ENCODE assay signal across 8 cellular contexts in the genomic region with DNA sequence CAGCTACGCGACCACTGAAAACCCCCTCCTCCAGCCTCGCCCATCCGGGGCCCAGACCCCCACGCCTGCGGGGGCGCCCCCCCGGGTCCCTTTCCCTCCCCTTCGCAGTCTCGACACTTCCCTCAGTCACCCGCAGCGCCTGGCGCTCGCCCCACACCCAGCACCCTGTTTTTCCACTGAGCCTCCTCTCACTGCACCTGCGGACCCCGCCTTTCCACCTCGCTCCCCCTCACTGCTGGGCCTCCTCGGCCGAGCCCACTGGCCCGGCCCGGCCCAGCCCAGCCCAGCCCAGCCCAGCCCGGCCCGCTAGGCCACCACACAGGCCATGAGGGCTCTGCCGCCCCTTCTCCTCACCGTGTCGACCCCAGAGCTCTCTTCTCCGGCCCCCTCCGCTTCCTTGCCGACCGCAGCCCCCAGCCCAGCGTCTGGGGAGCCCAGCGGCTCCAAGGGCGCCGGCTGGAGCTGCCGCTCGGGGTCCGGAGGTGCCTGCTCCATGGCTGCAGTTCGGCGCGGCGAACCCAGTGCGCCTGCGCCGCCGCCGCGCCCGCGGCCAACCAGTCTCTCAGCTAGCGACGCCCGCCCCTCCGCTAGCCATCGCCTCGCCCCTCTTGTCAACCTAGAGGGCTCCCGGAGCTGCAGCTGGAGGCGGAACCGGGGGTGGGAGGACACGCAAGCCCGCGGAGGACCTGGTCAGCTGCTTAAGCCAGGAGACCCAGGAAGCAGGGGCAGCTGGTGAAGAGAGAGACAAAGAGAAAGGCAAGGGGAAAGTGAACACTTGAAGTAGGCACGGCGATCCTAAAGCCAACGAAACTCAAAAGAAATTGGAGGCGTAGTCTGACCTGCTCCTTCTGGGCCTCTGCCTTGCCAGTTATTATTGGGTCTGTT. TPM values are rescaled to one million over a fixed set of nuclear protein-coding genes. Genes with fewer than 3 reads are reported as not detected.
A peak's percentile ranks its signal among the peaks of the same experiment; 100 is the strongest.
DNase-seq lines count a peak whose midpoint lies in the region; ATAC-seq and TF ChIP-seq lines count a peak whose summit lies in the region.

A gene (minus strand): TSS at position 525 of the 885 bp plus-strand sequence. CDS start 30 bp downstream, at position 495.

- CTCF ChIA-PET in AG04449 (lab: Yijun Ruan, JAX): interaction anchor here (1.4 to 2.0 kb wide), 3 partner anchors 13 to 66 kb away, joined by 7 read pairs; no protein-coding TSS in a partner anchor

- intact Hi-C loops in breast epithelium (cut with DNase I; ENCODE audit: low total_unique reads): no loop called here

- no peak for TF ChIP-seq CTCF in AG04449 (IDR thresholded peaks at IDR 0.05; ENCODE audit: insufficient read depth, low read length, missing control alignments)
- no peak for TF ChIP-seq CTCF in WERI-Rb-1 (IDR thresholded peaks at IDR 0.05; ENCODE audit: low read depth, low read length)
- TF ChIP-seq CTCF in breast epithelium (IDR thresholded peaks at IDR 0.05): no peak

- ATAC-seq in GM18907 (IDR thresholded peaks at IDR 0.05; ENCODE audit: unreplicated experiment): peak; percentile 80
- peak; percentile 86 for ATAC-seq in HG03139 (IDR thresholded peaks at IDR 0.05; ENCODE audit: unreplicated experiment)

- H3K4me1 ChIP-seq in breast epithelium (no peaks in the 10 kb centered on the region), iPS-20b (ENCODE audit: insufficient read depth, low read length) (no peaks in the 10 kb centered on the region)

- H3K36me3 ChIP-seq in WERI-Rb-1: peaks cover 34% of the 10 kb centered on the region
- H3K36me3 ChIP-seq in breast epithelium: no peaks in the 10 kb centered on the region
- peaks cover 15% of the 10 kb centered on the region for H3K36me3 ChIP-seq in iPS-20b (ENCODE audit: insufficient read depth, low read depth, low read length)

- peak within 1 kb of the TSS; percentile 78 for H3K4me3 ChIP-seq in AG04449 (ENCODE audit: low read depth, low read length)
- H3K4me3 ChIP-seq in WERI-Rb-1 (ENCODE audit: low read depth, low read length): peak within 1 kb of the TSS; percentile 86
- peak within 1 kb of the TSS; percentile 89 to 98 (median 91) for H3K4me3 ChIP-seq in breast epithelium
- peak within 1 kb of the TSS; percentile 85 for H3K4me3 ChIP-seq in iPS-20b (ENCODE audit: low read length)
- H3K4me3 ChIP-seq in skin epidermis: peak within 1 kb of the TSS; percentile 75 to 98 (median 95)

- TF ChIP-seq POLR2A in breast epithelium (IDR thresholded peaks at IDR 0.05): peak; percentile 18

- DNase-seq in AG04449 (ENCODE audit: low read depth, low spot score) (peak; percentile 56), NCI-H2196 treated with DMSO at 0.1 percent for 48 hours (lab: John Stamatoyannopoulos, UW; ENCODE audit: unreplicated experiment) (peak; percentile 99), WERI-Rb-1 (peak; percentile 98), breast epithelium (ENCODE audit: low spot score in 2 of 2) (peak; percentile 82 to 87)

- no peaks in the 10 kb centered on the region for H3K27me3 ChIP-seq in WERI-Rb-1 (ENCODE audit: insufficient read depth, low read depth, severe bottlenecking)
- H3K27me3 ChIP-seq in breast epithelium: no peaks in the 10 kb centered on the region
- no peaks in the 10 kb centered on the region for H3K27me3 ChIP-seq in iPS-20b (ENCODE audit: insufficient read depth, low read length)

- peak within 1 kb of the TSS; percentile 74 for H3K9ac ChIP-seq in iPS-20b (ENCODE audit: low read depth, low read length)

- POLR2A ChIA-PET in AG04449 (lab: Yijun Ruan, JAX): no interaction called here

- no peaks in the 10 kb centered on the region for H3K9me3 ChIP-seq in WERI-Rb-1 (ENCODE audit: severe bottlenecking)
- H3K9me3 ChIP-seq in breast epithelium: no peaks in the 10 kb centered on the region
- no peaks in the 10 kb centered on the region for H3K9me3 ChIP-seq in iPS-20b (ENCODE audit: insufficient read depth, low read depth, low read length)

- H3K27ac ChIP-seq in WERI-Rb-1: peak within 1 kb of the TSS; percentile 97
- peak within 1 kb of the TSS; percentile 85 to 90 for H3K27ac ChIP-seq in breast epithelium
- no peak within 1 kb of the TSS for H3K27ac ChIP-seq in iPS-20b (ENCODE audit: low read length)
- peak within 1 kb of the TSS; percentile 53 to 96 (median 90) for H3K27ac ChIP-seq in skin epidermis

RNA-seq across cellular contexts. Expression of the gene that starts here (rescaled TPM):
- 10 to 100 TPM; 35.7 to 51.4 (median 50.1) TPM for total RNA-seq in breast epithelium
